41 cellular contexts compared by ENCODE assay signal in genomic region chr2:132681766-132682165, GRCh38. TPM values are rescaled to one million over a fixed set of nuclear protein-coding genes. Genes with fewer than 3 reads are reported as not detected.
"Had no signal": no experiment of that assay in that cellular context is flagged by ENCODE, and none has a peak within 500 bp of the region (broad histone marks: within the 10 kb centered on the region; RNA-seq: fewer than 3 reads in every experiment).

No MANE protein-coding gene starts in this region.

- H3K36me3 Mint-ChIP-seq: activated CD4-positive, alpha-beta memory T cell treated with anti-CD3 and anti-CD28 coated beads for 36 hours; activated naive CD4-positive, alpha-beta T cell treated with anti-CD3 and anti-CD28 coated beads, Interleukin-2, amount 10 ng/mL, durations not matched to agents 7 days and 5 days; activated naive CD8-positive, alpha-beta T cell had no signal

- H3K27me3 Mint-ChIP-seq: activated CD4-positive, alpha-beta memory T cell treated with anti-CD3 and anti-CD28 coated beads for 36 hours; activated naive CD4-positive, alpha-beta T cell treated with anti-CD3 and anti-CD28 coated beads, Interleukin-2, amount 10 ng/mL, durations not matched to agents 7 days and 5 days; activated naive CD8-positive, alpha-beta T cell treated with anti-CD3 and anti-CD28 coated beads, Interleukin-2, amount 50 U/mL, for 24 hours; brain had no signal

- H3K4me1 Mint-ChIP-seq: activated B cell treated with CpG ODN at 0.5 μM for 24 hours; activated naive CD4-positive, alpha-beta T cell treated with anti-CD3 and anti-CD28 coated beads, Interleukin-2, amount 10 ng/mL, durations not matched to agents 7 days and 5 days; activated naive CD8-positive, alpha-beta T cell treated with anti-CD3 and anti-CD28 coated beads, Interleukin-2, amount 50 U/mL, for 24 hours had no signal

- H3K27ac ChIP-seq: KMS-11, PC-9, RWPE1, VCaP had no signal

- H3K4me3 ChIP-seq: PC-9 had no signal

- DNase-seq: activated B cell treated with CpG ODN at 0.5 μM for 24 hours; activated CD4-positive, alpha-beta memory T cell treated with anti-CD3 and anti-CD28 coated beads for 36 hours; activated CD4-positive, alpha-beta T cell treated with anti-CD3 and anti-CD28 coated beads for 4 hours; activated CD4-positive, alpha-beta T cell treated with anti-CD3 and anti-CD28 coated beads, Interleukin-2, amount 50 U/mL, for 1 hour; activated CD4-positive, CD25-positive, alpha-beta regulatory T cell treated with anti-CD3 and anti-CD28 coated beads, Interleukin-2, amount 50 U/mL, for 72 hours; activated CD8-positive, alpha-beta memory T cell treated with anti-CD3 and anti-CD28 coated beads, Interleukin-2, amount 50 U/mL, for 4 hours; activated effector memory CD4-positive, alpha-beta T cell treated with Interleukin-2 at 50 U/mL for 16 hours; activated naive CD4-positive, alpha-beta T cell treated with anti-CD3 and anti-CD28 coated beads, Interleukin-2, amount 10 ng/mL, durations not matched to agents 7 days and 5 days; activated naive CD8-positive, alpha-beta T cell treated with anti-CD3 and anti-CD28 coated beads, Interleukin-2, amount 50 U/mL, for 24 hours; activated T-cell treated with anti-CD3 and anti-CD28 coated beads for 4 hours; activated T-cell treated with anti-CD3 and anti-CD28 coated beads, Interleukin-2, amount 50 U/mL, for 48 hours; anterior cingulate cortex; central memory CD4-positive, alpha-beta T cell; MM.1S; MV-4-11; NCI-H1092; NCI-H1417; NCI-H146; NCI-H187; NCI-H2029 treated with DMSO at 0.1 percent for 48 hours; NCI-H2107; NCI-H2171; NCI-H510A; NCI-H526; NCI-H748 treated with DMSO at 0.1 percent for 48 hours; NK-92 treated with Interleukin-12 subunit alpha and Interleukin-12 subunit beta, amount 100 ng/mL, for 24 hours; PC-9; SIG-M5; SW 1271; T-helper 1 cell; T-helper 2 cell; T-helper 9 cell had no signal

- ATAC-seq: activated naive CD8-positive, alpha-beta T cell treated with anti-CD3 and anti-CD28 coated beads, Interleukin-2, amount 50 U/mL, for 24 hours; Right ventricle myocardium inferior; SK-N-SH treated with all-trans-retinoic acid at 6 μM for 48 hours had no signal

- H2AFZ ChIP-seq: PC-9 had no signal

- H3K4me3 Mint-ChIP-seq: activated B cell treated with CpG ODN at 0.5 μM for 24 hours; activated CD4-positive, alpha-beta memory T cell treated with anti-CD3 and anti-CD28 coated beads for 36 hours; activated naive CD4-positive, alpha-beta T cell treated with anti-CD3 and anti-CD28 coated beads, Interleukin-2, amount 10 ng/mL, durations not matched to agents 7 days and 5 days; activated naive CD8-positive, alpha-beta T cell; activated naive CD8-positive, alpha-beta T cell treated with anti-CD3 and anti-CD28 coated beads, Interleukin-2, amount 50 U/mL, for 24 hours; brain had no signal

- H3K4me2 ChIP-seq: KMS-11, PC-9 had no signal

- H3K9ac ChIP-seq: KMS-11 had no signal

- H3K9me3 Mint-ChIP-seq: activated B cell treated with CpG ODN at 0.5 μM for 24 hours; activated CD4-positive, alpha-beta memory T cell treated with anti-CD3 and anti-CD28 coated beads for 36 hours; activated naive CD4-positive, alpha-beta T cell treated with anti-CD3 and anti-CD28 coated beads, Interleukin-2, amount 10 ng/mL, durations not matched to agents 7 days and 5 days; activated naive CD8-positive, alpha-beta T cell treated with anti-CD3 and anti-CD28 coated beads, Interleukin-2, amount 50 U/mL, for 24 hours; brain had no signal

- H3K27ac Mint-ChIP-seq: activated B cell treated with CpG ODN at 0.5 μM for 24 hours; activated CD4-positive, alpha-beta memory T cell treated with anti-CD3 and anti-CD28 coated beads for 36 hours; activated naive CD4-positive, alpha-beta T cell treated with anti-CD3 and anti-CD28 coated beads, Interleukin-2, amount 10 ng/mL, durations not matched to agents 7 days and 5 days; activated naive CD8-positive, alpha-beta T cell; activated naive CD8-positive, alpha-beta T cell treated with anti-CD3 and anti-CD28 coated beads, Interleukin-2, amount 50 U/mL, for 24 hours; brain had no signal

- FAIRE-seq: RCC 7860 had no signal

RNA-seq across cellular contexts. Expression of gene LYPD1, which starts 11.8 kb away (rescaled TPM):
- total RNA-seq: activated B cell treated with CpG ODN at 0.5 μM for 24 hours; activated CD4-positive, alpha-beta memory T cell treated with anti-CD3 and anti-CD28 coated beads for 36 hours; LHCN-M2; Right ventricle myocardium inferior had no signal
